In genomic region chr5:128966375-128966774, GRCh38 we compare ENCODE assay signal across 27 cellular contexts. TPM values are rescaled to one million over a fixed set of nuclear protein-coding genes. Genes with fewer than 3 reads are reported as not detected.
DNase-seq lines count a peak whose midpoint lies in the region; ATAC-seq and TF ChIP-seq lines count a peak whose summit lies in the region.
"Had no signal": no experiment of that assay in that cellular context is flagged by ENCODE, and none has a peak within 500 bp of the region (broad histone marks: within the 10 kb centered on the region; RNA-seq: fewer than 3 reads in every experiment).

No MANE protein-coding gene starts in this region.

- TF ChIP-seq EP300 in SK-N-SH (IDR thresholded peaks at IDR 0.05; ENCODE audit: borderline replicate concordance in 1 of 2, low read depth in 1 of 2, low read length in 1 of 2) (no peak), esophagus muscularis mucosa (IDR thresholded peaks at IDR 0.05) (no peak)

- no peak overlapping the region for H3K9ac ChIP-seq in SK-N-SH

- no peaks in the 10 kb centered on the region for H4K20me1 ChIP-seq in SK-N-SH (ENCODE audit: insufficient read depth)

- no peak for TF ChIP-seq RAD21 in SK-N-SH (IDR thresholded peaks at IDR 0.05; ENCODE audit: low read length)

- H3K36me3 ChIP-seq in SK-N-SH (replicated peaks in 1 of 2; ENCODE audit: control insufficient read depth in 1 of 2, insufficient read depth in 2 of 2, low read length in 1 of 2) (no peaks in the 10 kb centered on the region), esophagus muscularis mucosa (no peaks in the 10 kb centered on the region), iPS DF 6.9 (ENCODE audit: control insufficient read depth, insufficient read depth, low read length) (no peaks in the 10 kb centered on the region), spleen (no peaks in the 10 kb centered on the region), HAP-1 (replicated peaks) (no peaks in the 10 kb centered on the region)
- H3K36me3 ChIP-seq: prostate gland had no signal

- H3K36me3 Mint-ChIP-seq in stimulated activated effector memory CD8-positive, alpha-beta T cell treated with anti-CD3 and anti-CD28 coated beads, Interleukin-12 subunit alpha, Interleukin-12 subunit beta, amount 100 ng/mL, for 72 hours, result no peaks in the 10 kb centered on the region
- H3K36me3 Mint-ChIP-seq: activated naive CD4-positive, alpha-beta T cell treated with anti-CD3 and anti-CD28 coated beads, Interleukin-2, amount 10 ng/mL, durations not matched to agents 7 days and 5 days; CD8-positive, alpha-beta memory T cell; memory B cell; natural killer cell had no signal

- H3K27me3 ChIP-seq in SK-N-SH (ENCODE audit: insufficient read depth) (no peaks in the 10 kb centered on the region; the same call in 1 of the 2 replicates), esophagus muscularis mucosa (peaks cover 0 to 5% (median 0%) of the 10 kb centered on the region in 4 donors), iPS DF 6.9 (ENCODE audit: control insufficient read depth, insufficient read depth, low read length) (peaks cover 6% of the 10 kb centered on the region; the same call in 1 of the 2 replicates), spleen (replicated peaks in 1 of 7) (peaks cover 0 to 26% (median 4%) of the 10 kb centered on the region in 7 donors), HAP-1 (ENCODE audit: low read depth) (no peaks in the 10 kb centered on the region)

- H3K27ac Mint-ChIP-seq in stimulated activated effector memory CD8-positive, alpha-beta T cell treated with anti-CD3 and anti-CD28 coated beads, Interleukin-12 subunit alpha, Interleukin-12 subunit beta, amount 100 ng/mL, for 72 hours, result no peak overlapping the region
- H3K27ac Mint-ChIP-seq: activated naive CD4-positive, alpha-beta T cell treated with anti-CD3 and anti-CD28 coated beads, Interleukin-2, amount 10 ng/mL, durations not matched to agents 7 days and 5 days; CD8-positive, alpha-beta memory T cell; memory B cell; natural killer cell had no signal

- H3K79me2 ChIP-seq in SK-N-SH (ENCODE audit: insufficient read depth), result no peaks in the 10 kb centered on the region

- no peak overlapping the region for H3K4me3 ChIP-seq in SK-N-SH (ENCODE audit: low read depth in 2 of 2, low read length in 1 of 2)
- peak overlapping the region; percentile 52 to 72 (median 63) for H3K4me3 ChIP-seq in esophagus muscularis mucosa
- peak overlapping the region; percentile 6; the same call in 1 of the 2 replicates for H3K4me3 ChIP-seq in iPS DF 6.9 (ENCODE audit: low read length)
- no peak overlapping the region for H3K4me3 ChIP-seq in spleen
- no peak overlapping the region for H3K4me3 ChIP-seq in HAP-1

- no peak overlapping the region for H2AFZ ChIP-seq in SK-N-SH (ENCODE audit: low read depth)

- CTCF ChIA-PET in SK-N-SH (lab: Yijun Ruan, JAX), result no interaction called here

- TF ChIP-seq CTCF in SK-N-SH (IDR thresholded peaks at IDR 0.05) (no peak), esophagus muscularis mucosa (IDR thresholded peaks at IDR 0.05) (peak in 1 of 3 experiments; percentile 14), spleen (IDR thresholded peaks at IDR 0.05 in 8 of 11, conservative IDR thresholded peaks at IDR 0.05 in 3 of 11) (no peak)

- H3K9me3 ChIP-seq in SK-N-SH, result no peaks in the 10 kb centered on the region
- H3K9me3 ChIP-seq in esophagus muscularis mucosa, result no peaks in the 10 kb centered on the region
- no peaks in the 10 kb centered on the region for H3K9me3 ChIP-seq in iPS DF 6.9 (ENCODE audit: control insufficient read depth, insufficient read depth, low read length)
- peaks cover 0 to 1% (median 0%) of the 10 kb centered on the region in 8 donors for H3K9me3 ChIP-seq in spleen
- no peaks in the 10 kb centered on the region for H3K9me3 ChIP-seq in HAP-1
- H3K9me3 ChIP-seq: prostate gland had no signal

- in situ Hi-C loops in HAP-1 (cut with MboI; ENCODE audit: low sequenced_read_pairs), result no loop called here

- intact Hi-C loops in esophagus muscularis mucosa (cut with DNase I), result loop anchor here (10.0 kb wide), 2 partner anchors 62 to 128 kb away; partner anchors contain the start of gene ISOC1
- intact Hi-C loops in spleen (cut with DNase I; ENCODE audit: low total_unique reads), result no loop called here

- H3K4me1 ChIP-seq in SK-N-SH (ENCODE audit: control insufficient read depth in 1 of 2, insufficient read depth in 2 of 2, low read depth in 1 of 2, low read length in 1 of 2), result no peaks in the 10 kb centered on the region; a peak in 1 of 4 replicates
- peaks cover 0 to 19% (median 10%) of the 10 kb centered on the region in 4 donors for H3K4me1 ChIP-seq in esophagus muscularis mucosa
- peaks cover 2% of the 10 kb centered on the region; the same call in 1 of the 2 replicates for H3K4me1 ChIP-seq in iPS DF 6.9 (ENCODE audit: control insufficient read depth, insufficient read depth, low read length)
- peaks cover 0 to 10% (median 3%) of the 10 kb centered on the region in 6 donors for H3K4me1 ChIP-seq in spleen
- peaks cover 3% of the 10 kb centered on the region; the same call in 1 of the 2 replicates for H3K4me1 ChIP-seq in HAP-1
- H3K4me1 ChIP-seq: prostate gland had no signal

- no peak for TF ChIP-seq POLR2A in esophagus muscularis mucosa (IDR thresholded peaks at IDR 0.05; ENCODE audit: low read depth)
- TF ChIP-seq POLR2A in spleen (IDR thresholded peaks at IDR 0.05), result no peak

- H3K27ac ChIP-seq in SK-N-SH (ENCODE audit: low read depth in 2 of 2, low read length in 1 of 2) (no peak overlapping the region), esophagus muscularis mucosa (replicated peaks in 1 of 4) (peak overlapping the region in 2 of 4 donors; percentile 81 to 83), iPS DF 6.9 (ENCODE audit: low read length) (no peak overlapping the region), spleen (no peak overlapping the region)
- H3K27ac ChIP-seq: 22Rv1, prostate gland had no signal

- peaks cover 7% of the 10 kb centered on the region for H3K9me3 Mint-ChIP-seq in stimulated activated effector memory CD8-positive, alpha-beta T cell treated with anti-CD3 and anti-CD28 coated beads, Interleukin-12 subunit alpha, Interleukin-12 subunit beta, amount 100 ng/mL, for 72 hours

- peak; percentile 13 for DNase-seq in SK-N-SH
- no peak for DNase-seq in esophagus muscularis mucosa (ENCODE audit: extremely low spot score)
- DNase-seq in iPS DF 6.9 (ENCODE audit: low read depth, low spot score), result no peak
- peak; percentile 50 for DNase-seq in spleen
- no peak for DNase-seq in HAP-1 (ENCODE audit: low spot score in 2 of 2)
- DNase-seq in kidney glomerular epithelial cell (lab: John Stamatoyannopoulos, UW), result no peak
- DNase-seq in stimulated activated effector memory CD8-positive, alpha-beta T cell treated with anti-CD3 and anti-CD28 coated beads, Interleukin-12 subunit alpha, Interleukin-12 subunit beta, amount 100 ng/mL, for 72 hours (ENCODE audit: low spot score in 2 of 2), result no peak
- DNase-seq: activated CD8-positive, alpha-beta memory T cell treated with anti-CD3 and anti-CD28 coated beads for 24 hours; activated naive CD4-positive, alpha-beta T cell treated with anti-CD3 and anti-CD28 coated beads, Interleukin-2, amount 10 ng/mL, durations not matched to agents 7 days and 5 days; activated T-cell treated with anti-CD3 and anti-CD28 coated beads, Interleukin-2, amount 50 U/mL, for 4 hours; anterior cingulate cortex; CD8-positive, alpha-beta memory T cell; DMS53; effector memory CD4-positive, alpha-beta T cell; natural killer cell; NCI-H1417; NCI-H510A; NK-92 treated with Interleukin-12 subunit alpha and Interleukin-12 subunit beta, amount 100 ng/mL, for 24 hours; stimulated activated CD4-positive, alpha-beta T cell treated with anti-CD3 and anti-CD28 coated beads, Interleukin-4, amount 100 ng/mL, for 24 hours; T-helper 9 cell had no signal

- H3K9me2 ChIP-seq in SK-N-SH, result no peaks in the 10 kb centered on the region

- no peak overlapping the region for H3K4me2 ChIP-seq in SK-N-SH

- H3K4me1 Mint-ChIP-seq in stimulated activated effector memory CD8-positive, alpha-beta T cell treated with anti-CD3 and anti-CD28 coated beads, Interleukin-12 subunit alpha, Interleukin-12 subunit beta, amount 100 ng/mL, for 72 hours, result no peaks in the 10 kb centered on the region
- H3K4me1 Mint-ChIP-seq: activated naive CD4-positive, alpha-beta T cell treated with anti-CD3 and anti-CD28 coated beads, Interleukin-2, amount 10 ng/mL, durations not matched to agents 7 days and 5 days; memory B cell; natural killer cell had no signal

- H3F3A ChIP-seq in SK-N-SH (replicated peaks; ENCODE audit: insufficient read depth), result no peaks in the 10 kb centered on the region

- POLR2A ChIA-PET in SK-N-SH (lab: Yijun Ruan, JAX), result no interaction called here

- ATAC-seq in SK-N-SH treated with all-trans-retinoic acid at 6 μM for 48 hours, result no peak
- ATAC-seq in stimulated activated effector memory CD8-positive, alpha-beta T cell treated with anti-CD3 and anti-CD28 coated beads, Interleukin-12 subunit alpha, Interleukin-12 subunit beta, amount 100 ng/mL, for 72 hours, result no peak
- ATAC-seq: activated CD4-positive, CD25-positive, alpha-beta regulatory T cell treated with anti-CD3 and anti-CD28 coated beads, Interleukin-2, amount 50 U/mL, for 24 hours; activated T-cell treated with anti-CD3 and anti-CD28 coated beads, Interleukin-2, amount 50 U/mL, for 4 hours; natural killer cell had no signal

- no peak overlapping the region for H3K4me3 Mint-ChIP-seq in stimulated activated effector memory CD8-positive, alpha-beta T cell treated with anti-CD3 and anti-CD28 coated beads, Interleukin-12 subunit alpha, Interleukin-12 subunit beta, amount 100 ng/mL, for 72 hours
- H3K4me3 Mint-ChIP-seq: activated naive CD4-positive, alpha-beta T cell treated with anti-CD3 and anti-CD28 coated beads, Interleukin-2, amount 10 ng/mL, durations not matched to agents 7 days and 5 days; activated T-cell treated with anti-CD3 and anti-CD28 coated beads, Interleukin-2, amount 50 U/mL, for 4 hours; CD8-positive, alpha-beta memory T cell; memory B cell; natural killer cell had no signal

- WGBS in SK-N-SH (ENCODE audit: low lambda C conversion rate), result 89% methylated on average over 11 of the region's 12 CpGs
- 65% methylated on average over 12 of the region's 12 CpGs for WGBS in esophagus muscularis mucosa
- WGBS in iPS DF 6.9 (ENCODE audit: insufficient coverage, insufficient read length), result no CpG with 5 or more reads among the region's 12 CpGs
- 91 to 96% (median 92%) methylated on average over 12 of the region's 12 CpGs for WGBS in spleen, 5 donors

TF ChIP-seq in SK-N-SH, 30 proteins besides CTCF, POLR2A, EP300 and RAD21 (continues in another document):
- no peak for TF ChIP-seq GATA2 (CRISPR knock-in tag; IDR thresholded peaks at IDR 0.05)
- TF ChIP-seq RCOR1 (IDR thresholded peaks at IDR 0.05; ENCODE audit: low read length), result no peak
- no peak for TF ChIP-seq RFX5 (IDR thresholded peaks at IDR 0.05; ENCODE audit: low read length)

RNA-seq across cellular contexts. Expression of gene SLC27A6, which starts 1.1 kb away (rescaled TPM):
- 0.12 and 0.45 TPM in 2 replicates for polyA plus RNA-seq in SK-N-SH (2012; rRNA removed)
- polyA plus RNA-seq in SK-N-SH (2012; cell fraction: cytosol; rRNA removed), result 0.55 and 0.87 TPM in 2 replicates
- polyA plus RNA-seq in SK-N-SH (2012; cell fraction: nucleus; rRNA removed), result 0.15 and 0.18 TPM in 2 replicates
- total RNA-seq in esophagus muscularis mucosa, result 10 to 100 TPM; 22.5 to 77.1 (median 48.9) TPM
- total RNA-seq in spleen, result under 1 TPM in 1 of 7 donors, not detected in 6; 0.28 TPM
- 1 to 10 TPM in 1 of 3 donors, under 1 TPM in 2; 0.06 to 1.2 (median 0.41) TPM for polyA plus RNA-seq in spleen
- total RNA-seq: activated T-cell treated with anti-CD3 and anti-CD28 coated beads, Interleukin-2, amount 50 U/mL, for 4 hours; CD8-positive, alpha-beta memory T cell; kidney; natural killer cell; RPMI7951 had no signal
- polyA plus RNA-seq: CD8-positive, alpha-beta memory T cell had no signal

Comparison
In these comparisons a context has a peak if more than half of its experiments do, and no peak if none do; other contexts are left out.
1. DNase-seq: peak in SK-N-SH (single experiment) and spleen (single experiment); none in esophagus muscularis mucosa (single experiment), iPS DF 6.9 (single experiment), HAP-1 (0 of 2), kidney glomerular epithelial cell (single experiment) and stimulated activated effector memory CD8-positive, alpha-beta T cell treated with anti-CD3 and anti-CD28 coated beads, Interleukin-12 subunit alpha, Interleukin-12 subunit beta, amount 100 ng/mL, for 72 hours (0 of 2).
2. H3K4me3 ChIP-seq: peak in esophagus muscularis mucosa (4 of 4) and iPS DF 6.9 (single experiment); none in SK-N-SH (0 of 2), spleen (0 of 8) and HAP-1 (single experiment).
3. RNA of gene SLC27A6, which starts 1.1 kb away (total RNA-seq): 22.5 to 77.1 TPM in esophagus muscularis mucosa; 0.28 TPM in spleen; every median in the first group is over 10 times any median in the second.